Comparison of ENCODE assay signal across 1 cellular context in genomic region chr12:19906-20305, GRCh38.
TF ChIP-seq lines count a peak whose summit lies in the region.

No MANE protein-coding gene starts in this region.

TF ChIP-seq in HepG2, 621 proteins besides CTCF, POLR2A, EP300 and RAD21 (continued from another document):
- TF ChIP-seq PRDM15 (CRISPR knock-in tag; IDR thresholded peaks at IDR 0.05): peak; percentile 88
